Comparison of ENCODE assay signal across 8 cellular contexts in genomic region chr16:46790599-46791270, GRCh38. TPM values are rescaled to one million over a fixed set of nuclear protein-coding genes. Genes with fewer than 3 reads are reported as not detected.
DNase-seq lines count a peak whose midpoint lies in the region; ATAC-seq and TF ChIP-seq lines count a peak whose summit lies in the region.

No MANE protein-coding gene starts in this region.

- CTCF ChIA-PET in CD4-positive, alpha-beta T cell (lab: Charles Lee), result no interaction called here

- H3K4me1 ChIP-seq in breast epithelium, result no peaks in the 10 kb centered on the region

- peaks cover 10% of the 10 kb centered on the region for H3K9me3 Mint-ChIP-seq in CD4-positive, alpha-beta T cell
- peaks cover 8 to 34% (median 24%) of the 10 kb centered on the region in 9 donors for H3K9me3 Mint-ChIP-seq in naive thymus-derived CD8-positive, alpha-beta T cell

- no peaks in the 10 kb centered on the region for H3K27me3 Mint-ChIP-seq in CD4-positive, alpha-beta T cell
- H3K27me3 Mint-ChIP-seq in naive thymus-derived CD8-positive, alpha-beta T cell, result no peaks in the 10 kb centered on the region

- H3K27me3 ChIP-seq in CD4-positive, alpha-beta T cell (ENCODE audit: control insufficient read depth, insufficient read depth, low read length), result no peaks in the 10 kb centered on the region
- H3K27me3 ChIP-seq in HL-60 (ENCODE audit: insufficient read depth, poor library complexity, severe bottlenecking) (no peaks in the 10 kb centered on the region), breast epithelium (no peaks in the 10 kb centered on the region)

- no peak for ATAC-seq in CD4-positive, alpha-beta T cell (ENCODE audit: poor library complexity)
- ATAC-seq in naive thymus-derived CD8-positive, alpha-beta T cell, result no peak
- no peak for ATAC-seq in HG02981 (IDR thresholded peaks at IDR 0.05; ENCODE audit: unreplicated experiment)
- ATAC-seq in left lobe of liver, result no peak

- no peak overlapping the region for H3K27ac ChIP-seq in CD4-positive, alpha-beta T cell (ENCODE audit: low read depth, low read length)
- H3K27ac ChIP-seq in HL-60 (replicated peaks) (no peak overlapping the region), breast epithelium (peak overlapping the region in 1 of 2 donors; percentile 15)

- H3K27ac Mint-ChIP-seq in CD4-positive, alpha-beta T cell, result no peak overlapping the region
- H3K27ac Mint-ChIP-seq in naive thymus-derived CD8-positive, alpha-beta T cell, result peak overlapping the region in 7 of 10 donors; percentile 4 to 86 (median 38)

- peak overlapping the region; percentile 79; the same call in 1 of the 2 replicates for H3K4me3 ChIP-seq in HL-60 (replicated peaks; ENCODE audit: insufficient read depth, low read length)
- peak overlapping the region in 2 of 3 donors; percentile 66 to 71 for H3K4me3 ChIP-seq in breast epithelium

- H3K4me1 Mint-ChIP-seq in CD4-positive, alpha-beta T cell (ENCODE audit: low read depth), result peaks cover 19% of the 10 kb centered on the region
- H3K4me1 Mint-ChIP-seq in naive thymus-derived CD8-positive, alpha-beta T cell, result peaks cover 7 to 30% (median 18%) of the 10 kb centered on the region in 4 donors

- H3K36me3 Mint-ChIP-seq in CD4-positive, alpha-beta T cell (ENCODE audit: low read depth), result peaks cover 30% of the 10 kb centered on the region
- H3K36me3 Mint-ChIP-seq in naive thymus-derived CD8-positive, alpha-beta T cell, result peaks cover 4 to 27% (median 18%) of the 10 kb centered on the region in 3 donors

- intact Hi-C loops in CD4-positive, alpha-beta T cell (cut with DNase I, micrococcal nuclease), result loop anchor here (1.0 to 10.0 kb wide), 4 partner anchors 40 to 184 kb away; partner anchors contain the start of genes C16orf87 (in 2 of the 2), DNAJA2 (in 1 of the 2) and GPT2 (in 1 of the 2)
- intact Hi-C loops in breast epithelium (cut with DNase I; ENCODE audit: low total_unique reads), result no loop called here

- TF ChIP-seq POLR2A in breast epithelium (IDR thresholded peaks at IDR 0.05), result no peak

- POLR2A ChIA-PET in CD4-positive, alpha-beta T cell (lab: Charles Lee), result interaction anchor here (1.3 to 1.7 kb wide), 4 partner anchors 17 to 183 kb away, joined by 6 to 32 read pairs (median 6); partner anchors contain the start of genes C16orf87, DNAJA2, ORC6 and VPS35
- POLR2A ChIA-PET in naive thymus-derived CD8-positive, alpha-beta T cell (lab: Charles Lee), result interaction anchor here (0.5 to 1.3 kb wide), 3 partner anchors 10 to 180 kb away, joined by 3 to 4 read pairs (median 3); no protein-coding TSS in a partner anchor

- H3K9me3 ChIP-seq in CD4-positive, alpha-beta T cell (ENCODE audit: control insufficient read depth, low read length), result peaks cover 9% of the 10 kb centered on the region
- H3K9me3 ChIP-seq in breast epithelium, result peaks cover 3 to 6% of the 10 kb centered on the region in 2 donors

- DNase-seq in CD4-positive, alpha-beta T cell, result no peak
- DNase-seq in HL-60 (ENCODE audit: low read depth in 1 of 2, low spot score in 1 of 2) (no peak), breast epithelium (ENCODE audit: low spot score in 2 of 2) (no peak), COLO829 (ENCODE audit: low spot score) (no peak), D341Med (ENCODE audit: low spot score) (no peak), left lobe of liver (ENCODE audit: low spot score) (no peak)
- no peak for DNase-seq in naive thymus-derived CD8-positive, alpha-beta T cell

- peak overlapping the region; percentile 79 for H3K4me3 Mint-ChIP-seq in CD4-positive, alpha-beta T cell
- peak overlapping the region; percentile 70 to 89 (median 83) for H3K4me3 Mint-ChIP-seq in naive thymus-derived CD8-positive, alpha-beta T cell

- no peak for TF ChIP-seq CTCF in CD4-positive, alpha-beta T cell (IDR thresholded peaks at IDR 0.05)
- TF ChIP-seq CTCF in HL-60 (IDR thresholded peaks at IDR 0.05; ENCODE audit: insufficient read depth, low read length), result no peak
- TF ChIP-seq CTCF in breast epithelium (IDR thresholded peaks at IDR 0.05), result no peak

- H3K36me3 ChIP-seq in breast epithelium, result no peaks in the 10 kb centered on the region

RNA-seq across cellular contexts. Expression of gene C16orf87, which starts 40.2 kb away (rescaled TPM):
- total RNA-seq in CD4-positive, alpha-beta T cell, result 10 to 100 TPM; 20.6 to 22.6 TPM
- total RNA-seq in breast epithelium (1 to 10 TPM; 3.6 to 7.6 (median 5.9) TPM), left lobe of liver (5.2 TPM)
- total RNA-seq in naive thymus-derived CD8-positive, alpha-beta T cell, result 1 to 10 TPM; 5.7 to 6.8 TPM
- polyA plus RNA-seq in naive thymus-derived CD8-positive, alpha-beta T cell, result 1 to 10 TPM; 4.9 to 8.5 (median 5.7) TPM

RNA-seq across cellular contexts. Expression of gene MYLK3, which starts 42.6 kb away (rescaled TPM):
- under 1 TPM in 1 of 2 experiments, not detected in 1; 0.38 TPM for total RNA-seq in CD4-positive, alpha-beta T cell
- under 1 TPM in 2 of 3 donors, not detected in 1; 0.48 to 0.59 TPM for total RNA-seq in breast epithelium
- under 1 TPM; 0.10 to 0.36 TPM for total RNA-seq in naive thymus-derived CD8-positive, alpha-beta T cell
- polyA plus RNA-seq in naive thymus-derived CD8-positive, alpha-beta T cell, result not detected
- 0.08 TPM for total RNA-seq in left lobe of liver
